In genomic region chr6:16179970-16180431, GRCh38 we compare ENCODE assay signal across 10 cellular contexts. TPM values are rescaled to one million over a fixed set of nuclear protein-coding genes. Genes with fewer than 3 reads are reported as not detected.
A peak's percentile ranks its signal among the peaks of the same experiment; 100 is the strongest.
DNase-seq lines count a peak whose midpoint lies in the region; ATAC-seq, FAIRE-seq and TF ChIP-seq lines count a peak whose summit lies in the region.
"Had no signal": no experiment of that assay in that cellular context is flagged by ENCODE, and none has a peak within 500 bp of the region (broad histone marks: within the 10 kb centered on the region; RNA-seq: fewer than 3 reads in every experiment).

No MANE protein-coding gene starts in this region.

- peak overlapping the region; percentile 29 to 62 for H3K27ac ChIP-seq in small intestine (ENCODE audit: low read depth in 1 of 2, low read length in 1 of 2)

- H3K4me3 ChIP-seq in GM12865 (ENCODE audit: low read depth, low read length) (no peak overlapping the region), small intestine (ENCODE audit: low read depth in 1 of 2, low read length in 2 of 2) (no peak overlapping the region)

- H3K4me1 ChIP-seq in small intestine (ENCODE audit: control insufficient read depth in 2 of 2, insufficient read depth in 1 of 2, low read depth in 1 of 2, low read length in 1 of 2), result peaks cover 0 to 3% of the 10 kb centered on the region in 2 donors

- peak; percentile 28 for DNase-seq in GM12865 (ENCODE audit: low read depth)
- DNase-seq in T follicular helper cell (ENCODE audit: low read depth), result peak; percentile 41
- DNase-seq in activated gamma-delta T cell treated with anti-CD3 and anti-CD28 coated beads, Interleukin-2, amount 50 U/mL, for 16 hours (ENCODE audit: low read depth), result peak; percentile 5
- DNase-seq in small intestine, result peak; percentile 54
- no peak for DNase-seq in NCI-H1417 treated with DMSO at 0.1 percent for 48 hours (lab: John Stamatoyannopoulos, UW)
- DNase-seq in NCI-H2081 (lab: John Stamatoyannopoulos, UW), result no peak
- DNase-seq in AG08395 (ENCODE audit: low spot score), result no peak
- DNase-seq: Calu3, lower lobe of right lung had no signal

- 64 to 83% (median 73%) methylated on average over 16 of the region's 16 CpGs for WGBS in small intestine, 3 donors

- H3K27me3 ChIP-seq in small intestine (ENCODE audit: control insufficient read depth in 2 of 2, insufficient read depth in 2 of 2, low read length in 2 of 2), result no peaks in the 10 kb centered on the region

- ATAC-seq in HG03442 (IDR thresholded peaks at IDR 0.05; ENCODE audit: unreplicated experiment), result no peak

- TF ChIP-seq CTCF in GM12865 (IDR thresholded peaks at IDR 0.05; ENCODE audit: insufficient read depth, low read depth, low read length, missing control alignments), result no peak

- no peak for FAIRE-seq in small intestine (lab: Jason Lieb, UNC)

- no peaks in the 10 kb centered on the region for H3K9me3 ChIP-seq in small intestine (ENCODE audit: control insufficient read depth, low read depth)

- H3K36me3 ChIP-seq in small intestine (ENCODE audit: control insufficient read depth in 2 of 2, insufficient read depth in 2 of 2, low read length in 2 of 2), result no peaks in the 10 kb centered on the region
- H3K36me3 ChIP-seq: lower lobe of right lung had no signal

RNA-seq across cellular contexts. Expression of gene MYLIP, which starts 51.1 kb away (rescaled TPM):
- polyA plus RNA-seq in small intestine, result 10 to 100 TPM; 10.7 to 21.1 (median 16.9) TPM

RNA-seq across cellular contexts. Expression of gene GMPR, which starts 58.4 kb away (rescaled TPM):
- 10 to 100 TPM in 2 of 3 donors, 1 to 10 TPM in 1; 4.8 to 14.1 (median 10.5) TPM for polyA plus RNA-seq in small intestine

Comparison
In these comparisons a context has a peak if more than half of its experiments do, and no peak if none do; other contexts are left out.
1. DNase-seq: peak in GM12865 (single experiment), T follicular helper cell (single experiment), activated gamma-delta T cell treated with anti-CD3 and anti-CD28 coated beads, Interleukin-2, amount 50 U/mL, for 16 hours (single experiment) and small intestine (single experiment); none in NCI-H1417 treated with DMSO at 0.1 percent for 48 hours (single experiment), NCI-H2081 (0 of 2) and AG08395 (single experiment).